Comparison of ENCODE assay signal across 25 cellular contexts in genomic region chr3:43175541-43175940, GRCh38.
"Had no signal": no experiment of that assay in that cellular context is flagged by ENCODE, and none has a peak within 500 bp of the region (broad histone marks: within the 10 kb centered on the region; RNA-seq: fewer than 3 reads in every experiment).

No MANE protein-coding gene starts in this region.

- DNase-seq: Kasumi-1, MV-4-11, NCI-H1048, NCI-H1105, NCI-H1417, NCI-H1436 treated with DMSO at 0.1 percent for 48 hours, NCI-H1694, NCI-H187 treated with DMSO at 0.1 percent for 48 hours, NCI-H2029 treated with DMSO at 0.1 percent for 48 hours, NCI-H2107, NCI-H2227 treated with DMSO at 0.1 percent for 48 hours, NCI-H446 treated with DMSO at 0.1 percent for 48 hours, NCI-H510A treated with DMSO at 0.1 percent for 48 hours, NCI-H526, NCI-H82, Right ventricle myocardium superior, RPMI8226, SIG-M5 had no signal

- H3K27me3 Mint-ChIP-seq: IgD-negative memory B cell had no signal

- H3K27me3 ChIP-seq: SJSA1 had no signal

- H3K27ac ChIP-seq: KMS-11, SJSA1, SK-N-MC had no signal

- H3K36me3 ChIP-seq: SJSA1 had no signal

- ATAC-seq: HepG2, K562 had no signal

- H3K9me3 ChIP-seq: SJSA1 had no signal

- H3K4me3 ChIP-seq: K562, SJSA1, SK-N-MC had no signal

- H3K9ac ChIP-seq: KMS-11 had no signal

- FAIRE-seq: HepG2, K562, RCC 7860 had no signal

- H3K4me3 Mint-ChIP-seq: IgD-negative memory B cell had no signal

- H3K4me2 ChIP-seq: KMS-11 had no signal
